ENCODE assay signal across 8 cellular contexts in genomic region chr7:135160858-135161653, GRCh38. TPM values are rescaled to one million over a fixed set of nuclear protein-coding genes. Genes with fewer than 3 reads are reported as not detected.
DNase-seq lines count a peak whose midpoint lies in the region; ATAC-seq and TF ChIP-seq lines count a peak whose summit lies in the region.

No MANE protein-coding gene starts in this region.

- peak overlapping the region; percentile 53 for H3K4me2 ChIP-seq in SU-DHL-6 (ENCODE audit: low read depth, low read length, poor library complexity, severe bottlenecking)

- no peaks in the 10 kb centered on the region for H3K27me3 Mint-ChIP-seq in T-helper 2 cell treated with Interferon-gamma antibody and Interleukin-4, amounts not matched to agents 5 μg/mL and 100 μg/mL, for 36 hours (ENCODE audit: low read depth)

- H3K4me3 ChIP-seq in SU-DHL-6 (ENCODE audit: insufficient read depth, low read length, poor library complexity, severe bottlenecking): peak overlapping the region; percentile 24
- H3K4me3 ChIP-seq in left ventricle myocardium inferior: peak overlapping the region; percentile 28
- H3K4me3 ChIP-seq in thoracic aorta: no peak overlapping the region

- no peaks in the 10 kb centered on the region for H3K79me2 ChIP-seq in SU-DHL-6 (ENCODE audit: insufficient read depth, low read length)

- peaks cover 78% of the 10 kb centered on the region for H3K4me1 ChIP-seq in left ventricle myocardium inferior
- H3K4me1 ChIP-seq in thoracic aorta (ENCODE audit: control insufficient read depth in 1 of 2, low read depth in 2 of 2): peaks cover 35 to 68% of the 10 kb centered on the region in 2 donors

- no peaks in the 10 kb centered on the region for H4K20me1 ChIP-seq in SU-DHL-6 (ENCODE audit: low read depth, low read length)

- peaks cover 82% of the 10 kb centered on the region for H3K36me3 Mint-ChIP-seq in T-helper 2 cell treated with Interferon-gamma antibody and Interleukin-4, amounts not matched to agents 5 μg/mL and 100 μg/mL, for 36 hours (ENCODE audit: low read depth)

- H3K27me3 ChIP-seq in SU-DHL-6 (ENCODE audit: low read length) (no peaks in the 10 kb centered on the region), left ventricle myocardium inferior (ENCODE audit: low read depth) (no peaks in the 10 kb centered on the region), thoracic aorta (replicated peaks; ENCODE audit: insufficient read depth) (no peaks in the 10 kb centered on the region)

- H3F3A ChIP-seq in SU-DHL-6 (ENCODE audit: insufficient read depth): peaks cover 3% of the 10 kb centered on the region; the same call in 1 of the 2 replicates

- no peak for TF ChIP-seq CTCF in SU-DHL-6 (IDR thresholded peaks at IDR 0.05; ENCODE audit: insufficient read depth, low read length, poor library complexity, severe bottlenecking)
- peak; percentile 20 for TF ChIP-seq CTCF in left ventricle myocardium inferior (IDR thresholded peaks at IDR 0.05; ENCODE audit: borderline replicate concordance)
- TF ChIP-seq CTCF in thoracic aorta (IDR thresholded peaks at IDR 0.05): no peak

- H3K27ac ChIP-seq in SU-DHL-6 (ENCODE audit: low read depth, low read length) (peak overlapping the region; percentile 75), left ventricle myocardium inferior (replicated peaks) (peak overlapping the region; percentile 88), thoracic aorta (peak overlapping the region; percentile 24 to 40)

- H3K36me3 ChIP-seq in SU-DHL-6 (ENCODE audit: low read length) (peaks cover 3% of the 10 kb centered on the region; the same call in 1 of the 2 replicates), left ventricle myocardium inferior (peaks cover 29% of the 10 kb centered on the region), thoracic aorta (peaks cover 6% of the 10 kb centered on the region)

- no peaks in the 10 kb centered on the region; the same call in 1 of the 2 replicates for H3K9me3 ChIP-seq in SU-DHL-6 (ENCODE audit: insufficient read depth, low read length)
- H3K9me3 ChIP-seq in left ventricle myocardium inferior (replicated peaks): peaks cover 12% of the 10 kb centered on the region
- H3K9me3 ChIP-seq in thoracic aorta: peaks cover 3% of the 10 kb centered on the region

- H3K9ac ChIP-seq in SU-DHL-6 (ENCODE audit: low read length): peak overlapping the region; percentile 49

- H3K27ac Mint-ChIP-seq in T-helper 2 cell treated with Interferon-gamma antibody and Interleukin-4, amounts not matched to agents 5 μg/mL and 100 μg/mL, for 36 hours: peak overlapping the region; percentile 50

- no peak for DNase-seq in T-helper 2 cell treated with Interferon-gamma antibody and Interleukin-4, amounts not matched to agents 5 μg/mL and 100 μg/mL, for 36 hours (ENCODE audit: low spot score)
- DNase-seq in T-helper 2 cell: no peak
- no peak for DNase-seq in left ventricle myocardium inferior
- no peak for DNase-seq in thoracic aorta (ENCODE audit: low spot score)
- DNase-seq in stimulated activated CD4-positive, alpha-beta T cell treated with anti-CD3 and anti-CD28 coated beads, Interleukin-4, amount 100 ng/mL, for 1 hour: no peak
- no peak for DNase-seq in globus pallidus (ENCODE audit: low spot score)

- peak overlapping the region; percentile 32 for H2AFZ ChIP-seq in SU-DHL-6 (ENCODE audit: low read depth, low read length, severe bottlenecking)

- peaks cover 42% of the 10 kb centered on the region for H3K9me3 Mint-ChIP-seq in T-helper 2 cell treated with Interferon-gamma antibody and Interleukin-4, amounts not matched to agents 5 μg/mL and 100 μg/mL, for 36 hours

- no peaks in the 10 kb centered on the region for H3K9me2 ChIP-seq in SU-DHL-6 (replicated peaks; ENCODE audit: insufficient read depth, low read length)

- peaks cover 25% of the 10 kb centered on the region for H3K4me1 Mint-ChIP-seq in T-helper 2 cell treated with Interferon-gamma antibody and Interleukin-4, amounts not matched to agents 5 μg/mL and 100 μg/mL, for 36 hours (ENCODE audit: low read depth)

- ATAC-seq in thoracic aorta (ENCODE audit: insufficient number of reproducible peaks, low FRiP score, low read depth): no peak
- ATAC-seq in HG02973 (IDR thresholded peaks at IDR 0.05; ENCODE audit: unreplicated experiment): no peak

- intact Hi-C loops in left ventricle myocardium inferior (cut with micrococcal nuclease): no loop called here

- H3K4me3 Mint-ChIP-seq in T-helper 2 cell treated with Interferon-gamma antibody and Interleukin-4, amounts not matched to agents 5 μg/mL and 100 μg/mL, for 36 hours: peak overlapping the region; percentile 7

RNA-seq across cellular contexts. Expression of gene CYREN, which starts 9.5 kb away (rescaled TPM):
- 29.8 TPM for total RNA-seq in left ventricle myocardium inferior
- total RNA-seq in thoracic aorta: 10 to 100 TPM; 37.6 to 54.1 TPM

RNA-seq across cellular contexts. Expression of gene TMEM140, which starts 13.2 kb away (rescaled TPM):
- total RNA-seq in left ventricle myocardium inferior: 23.3 TPM
- total RNA-seq in thoracic aorta: 10 to 100 TPM; 20.6 to 27.6 TPM

RNA-seq across cellular contexts. Expression of gene WDR91, which starts 50.3 kb away (rescaled TPM):
- total RNA-seq in left ventricle myocardium inferior (5.4 TPM), thoracic aorta (10 to 100 TPM; 36.2 to 78.3 TPM)

Comparison
In these comparisons a context has a peak if more than half of its experiments do, and no peak if none do; other contexts are left out.
1. H3K27ac ChIP-seq: peak in every context shown above with its lines; median percentile 88 in left ventricle myocardium inferior; 75 in SU-DHL-6; 32 in thoracic aorta.